ENCODE assay signal across 14 cellular contexts in genomic region chr2:126749537-126749936, GRCh38.
DNase-seq lines count a peak whose midpoint lies in the region; ATAC-seq and TF ChIP-seq lines count a peak whose summit lies in the region.
"Had no signal": no experiment of that assay in that cellular context is flagged by ENCODE, and none has a peak within 500 bp of the region (broad histone marks: within the 10 kb centered on the region; RNA-seq: fewer than 3 reads in every experiment).

No MANE protein-coding gene starts in this region.

- ATAC-seq in GM21367 (IDR thresholded peaks at IDR 0.05; ENCODE audit: unreplicated experiment) (peak; percentile 75), mucosa of descending colon (no peak)
- ATAC-seq: effector memory CD8-positive, alpha-beta T cell had no signal

- no peaks in the 10 kb centered on the region for H3K36me3 ChIP-seq in CD4-positive, alpha-beta memory T cell (ENCODE audit: insufficient read depth, low read length)
- no peaks in the 10 kb centered on the region for H3K36me3 ChIP-seq in mucosa of descending colon (ENCODE audit: low read depth)

- no peak overlapping the region for H3K27ac ChIP-seq in CD4-positive, alpha-beta memory T cell (ENCODE audit: low read depth, low read length)
- H3K27ac ChIP-seq: 22Rv1 had no signal

- no peak overlapping the region for H3K4me3 Mint-ChIP-seq in immature natural killer cell
- H3K4me3 Mint-ChIP-seq in CD4-positive, alpha-beta memory T cell = no peak overlapping the region
- H3K4me3 Mint-ChIP-seq: activated B cell treated with CpG ODN at 0.5 μM for 24 hours; effector memory CD8-positive, alpha-beta T cell; nephron had no signal

- H3K4me3 ChIP-seq in Jurkat, Clone E6-1 (ENCODE audit: low read length) = no peak overlapping the region
- H3K4me3 ChIP-seq in foreskin fibroblast (ENCODE audit: low read depth in 1 of 2, low read length in 2 of 2) (no peak overlapping the region), mucosa of descending colon (no peak overlapping the region)
- no peak overlapping the region for H3K4me3 ChIP-seq in CD4-positive, alpha-beta memory T cell (ENCODE audit: low read length in 2 of 2)

- intact Hi-C loops in CD4-positive, alpha-beta memory T cell (cut with micrococcal nuclease) = loop anchor here (1.0 kb wide), 1 partner anchor 221 kb away; no protein-coding TSS in a partner anchor
- intact Hi-C loops in mucosa of descending colon (cut with DNase I, micrococcal nuclease) = no loop called here

- H3K36me3 Mint-ChIP-seq in immature natural killer cell = no peaks in the 10 kb centered on the region
- no peaks in the 10 kb centered on the region for H3K36me3 Mint-ChIP-seq in CD4-positive, alpha-beta memory T cell

- no peaks in the 10 kb centered on the region for H3K27me3 ChIP-seq in CD4-positive, alpha-beta memory T cell (ENCODE audit: insufficient read depth, low read length)

- H3K4me1 ChIP-seq in CD4-positive, alpha-beta memory T cell (ENCODE audit: insufficient read depth, low read length) = peaks cover 4% of the 10 kb centered on the region
- no peaks in the 10 kb centered on the region for H3K4me1 ChIP-seq in mucosa of descending colon (ENCODE audit: low read depth)

- TF ChIP-seq CTCF in foreskin fibroblast (IDR thresholded peaks at IDR 0.05; ENCODE audit: low read depth, low read length) (peak; percentile 17), mucosa of descending colon (IDR thresholded peaks at IDR 0.05) (no peak)

- peaks cover 0 to 2% (median 0%) of the 10 kb centered on the region in 3 donors for H3K27me3 Mint-ChIP-seq in immature natural killer cell (ENCODE audit: low read depth in 3 of 3)
- no peaks in the 10 kb centered on the region for H3K27me3 Mint-ChIP-seq in CD4-positive, alpha-beta memory T cell
- H3K27me3 Mint-ChIP-seq: effector memory CD8-positive, alpha-beta T cell had no signal

- H3K9me3 ChIP-seq in CD4-positive, alpha-beta memory T cell (ENCODE audit: control insufficient read depth in 1 of 2, low read length in 2 of 2) = no peaks in the 10 kb centered on the region
- H3K9me3 ChIP-seq in mucosa of descending colon = no peaks in the 10 kb centered on the region

- POLR2A ChIA-PET in CD4-positive, alpha-beta memory T cell (lab: Charles Lee; ENCODE audit: partially characterized antibody) = no interaction called here

- DNase-seq in DMS 273 (lab: John Stamatoyannopoulos, UW; ENCODE audit: unreplicated experiment) (peak; percentile 49), DMS 273 treated with DMSO at 0.1 percent for 48 hours (lab: John Stamatoyannopoulos, UW) (no peak), foreskin fibroblast (no peak), immature natural killer cell (no peak), mucosa of descending colon (no peak)
- DNase-seq in Jurkat, Clone E6-1 (ENCODE audit: low read depth, low spot score) = peak; percentile 44
- no peak for DNase-seq in CD4-positive, alpha-beta memory T cell
- DNase-seq: activated B cell treated with CpG ODN at 0.5 μM for 24 hours; effector memory CD8-positive, alpha-beta T cell; NCI-H1694 treated with DMSO at 0.1 percent for 48 hours; stimulated activated CD8-positive, alpha-beta memory T cell treated with anti-CD3 and anti-CD28 coated beads, Interleukin-4, amount 100 ng/mL, for 48 hours had no signal

- H3K9me3 Mint-ChIP-seq in immature natural killer cell = no peaks in the 10 kb centered on the region
- H3K9me3 Mint-ChIP-seq in CD4-positive, alpha-beta memory T cell = no peaks in the 10 kb centered on the region
- H3K9me3 Mint-ChIP-seq: activated B cell treated with CpG ODN at 0.5 μM for 24 hours; effector memory CD8-positive, alpha-beta T cell; nephron had no signal

- CTCF ChIA-PET in CD4-positive, alpha-beta memory T cell (lab: Charles Lee; ENCODE audit: partially characterized antibody) = interaction anchor here (2.1 to 4.7 kb wide), 3 partner anchors 28 to 221 kb away, joined by 7 to 25 read pairs (median 9); no protein-coding TSS in a partner anchor

- peaks cover 5 to 16% of the 10 kb centered on the region in 2 donors for H3K4me1 Mint-ChIP-seq in immature natural killer cell
- H3K4me1 Mint-ChIP-seq in CD4-positive, alpha-beta memory T cell = peaks cover 1 to 8% (median 7%) of the 10 kb centered on the region in 4 donors
- H3K4me1 Mint-ChIP-seq: activated B cell treated with CpG ODN at 0.5 μM for 24 hours, nephron had no signal

- H3K27ac Mint-ChIP-seq in immature natural killer cell = peak overlapping the region in 1 of 6 donors; percentile 30
- H3K27ac Mint-ChIP-seq in CD4-positive, alpha-beta memory T cell = peak overlapping the region in 1 of 7 donors; percentile 53
- H3K27ac Mint-ChIP-seq: activated B cell treated with CpG ODN at 0.5 μM for 24 hours, nephron had no signal

Comparison
In these comparisons a context has a peak if more than half of its experiments do, and no peak if none do; other contexts are left out.
1. DNase-seq: peak in DMS 273 (single experiment) and Jurkat, Clone E6-1 (single experiment); none in DMS 273 treated with DMSO at 0.1 percent for 48 hours (single experiment), foreskin fibroblast (0 of 2), immature natural killer cell (0 of 3), CD4-positive, alpha-beta memory T cell (0 of 5) and mucosa of descending colon (0 of 3).